Comparison of ENCODE assay signal across 5 cellular contexts in genomic region chr17:13051876-13052275, GRCh38.
"Had no signal": no experiment of that assay in that cellular context is flagged by ENCODE, and none has a peak within 500 bp of the region (broad histone marks: within the 10 kb centered on the region; RNA-seq: fewer than 3 reads in every experiment).

No MANE protein-coding gene starts in this region.

- H3K4me3 Mint-ChIP-seq: GM23338, H9 had no signal

- H3K4me3 ChIP-seq: GM23338, K562 had no signal

- H3K27ac Mint-ChIP-seq: GM23338, H9 had no signal

- ATAC-seq: GM23338, K562 had no signal

- H3K4me1 Mint-ChIP-seq: GM23338, H9 had no signal

- DNase-seq: H9, HCEC 1CT, IMR-90 had no signal

- H3K9me3 Mint-ChIP-seq: GM23338 had no signal
